ENCODE assay signal across 21 cellular contexts in genomic region chr9:89810434-89810833, GRCh38.
DNase-seq lines count a peak whose midpoint lies in the region; FAIRE-seq and TF ChIP-seq lines count a peak whose summit lies in the region.
"Had no signal": no experiment of that assay in that cellular context is flagged by ENCODE, and none has a peak within 500 bp of the region (broad histone marks: within the 10 kb centered on the region; RNA-seq: fewer than 3 reads in every experiment).

No MANE protein-coding gene starts in this region.

- H3K14ac ChIP-seq in mesenchymal stem cell (ENCODE audit: low read length in 2 of 2): no peak overlapping the region

- no peak overlapping the region for H2BK15ac ChIP-seq in mesenchymal stem cell (ENCODE audit: low read depth, poor library complexity, severe bottlenecking)

- H3K4ac ChIP-seq in mesenchymal stem cell (ENCODE audit: low read depth in 1 of 2, low read length in 2 of 2): no peak overlapping the region

- H3K23ac ChIP-seq in mesenchymal stem cell (ENCODE audit: low read length in 2 of 2): no peak overlapping the region

- H3K4me3 ChIP-seq in astrocyte (ENCODE audit: insufficient read depth, low read depth, low read length) (no peak overlapping the region), mesenchymal stem cell (ENCODE audit: insufficient read depth in 1 of 2, low read depth in 1 of 2, low read length in 2 of 2) (no peak overlapping the region)
- H3K4me3 ChIP-seq: gastroesophageal sphincter, GM12878, mucosa of descending colon had no signal

- H3K18ac ChIP-seq in mesenchymal stem cell (ENCODE audit: low read depth in 1 of 2, low read length in 2 of 2): no peak overlapping the region

- H3K9me3 Mint-ChIP-seq in astrocyte (ENCODE audit: unreplicated experiment): no peaks in the 10 kb centered on the region
- H3K9me3 Mint-ChIP-seq in activated naive CD8-positive, alpha-beta T cell treated with anti-CD3 and anti-CD28 coated beads for 36 hours: no peaks in the 10 kb centered on the region
- H3K9me3 Mint-ChIP-seq: immature natural killer cell had no signal

- H4K20me1 ChIP-seq in astrocyte (ENCODE audit: insufficient read depth, low read length): no peaks in the 10 kb centered on the region

- no peak for FAIRE-seq in astrocyte (lab: Jason Lieb, UNC)
- FAIRE-seq: GM12878 had no signal

- H3K4me1 Mint-ChIP-seq in astrocyte (ENCODE audit: low read depth, unreplicated experiment): peaks cover 28% of the 10 kb centered on the region
- H3K4me1 Mint-ChIP-seq in activated naive CD8-positive, alpha-beta T cell treated with anti-CD3 and anti-CD28 coated beads for 36 hours: peaks cover 25% of the 10 kb centered on the region
- H3K4me1 Mint-ChIP-seq: immature natural killer cell had no signal

- H2AFZ ChIP-seq in astrocyte (ENCODE audit: low read depth, low read length): no peak overlapping the region
- H2AFZ ChIP-seq in mesenchymal stem cell (ENCODE audit: low read depth, low read length): no peak overlapping the region

- H2BK120ac ChIP-seq in mesenchymal stem cell (ENCODE audit: low read depth, low read length): no peak overlapping the region

- peak overlapping the region; percentile 13 for H3K27ac ChIP-seq in astrocyte (ENCODE audit: low read depth, low read length)
- peak overlapping the region; percentile 64 for H3K27ac ChIP-seq in mesenchymal stem cell (ENCODE audit: low read length, poor library complexity, severe bottlenecking)
- H3K27ac ChIP-seq: gastroesophageal sphincter, KMS-11 had no signal

- no peak overlapping the region for H3K4me3 Mint-ChIP-seq in astrocyte (ENCODE audit: unreplicated experiment)
- no peak overlapping the region for H3K4me3 Mint-ChIP-seq in activated naive CD8-positive, alpha-beta T cell treated with anti-CD3 and anti-CD28 coated beads for 36 hours
- H3K4me3 Mint-ChIP-seq: B cell, immature natural killer cell had no signal

- H3K27me3 ChIP-seq in astrocyte (ENCODE audit: insufficient read depth, low read length) (no peaks in the 10 kb centered on the region), mesenchymal stem cell (ENCODE audit: control insufficient read depth in 1 of 2, insufficient read depth in 1 of 2, low read length in 2 of 2) (peaks cover 0 to 38% of the 10 kb centered on the region in 2 experiments)

- no peak overlapping the region for H3K27ac Mint-ChIP-seq in astrocyte (ENCODE audit: unreplicated experiment)
- H3K27ac Mint-ChIP-seq in activated naive CD8-positive, alpha-beta T cell treated with anti-CD3 and anti-CD28 coated beads for 36 hours: no peak overlapping the region
- H3K27ac Mint-ChIP-seq: B cell, immature natural killer cell, progenitor cell of endocrine pancreas had no signal

- no peak overlapping the region for H2AK5ac ChIP-seq in mesenchymal stem cell (ENCODE audit: low read length, severe bottlenecking)

- no peaks in the 10 kb centered on the region for H3K36me3 Mint-ChIP-seq in astrocyte (ENCODE audit: low read depth, unreplicated experiment)
- no peaks in the 10 kb centered on the region for H3K36me3 Mint-ChIP-seq in activated naive CD8-positive, alpha-beta T cell treated with anti-CD3 and anti-CD28 coated beads for 36 hours
- H3K36me3 Mint-ChIP-seq: immature natural killer cell had no signal

- H3K79me2 ChIP-seq in astrocyte (ENCODE audit: insufficient read depth, low read length): no peaks in the 10 kb centered on the region

- TF ChIP-seq CTCF in astrocyte (IDR thresholded peaks at IDR 0.05; ENCODE audit: insufficient read depth, low read depth, low read length) (no peak), GM20000 (IDR thresholded peaks at IDR 0.05; ENCODE audit: extremely low read depth, missing control alignments) (no peak)

- H3K4me2 ChIP-seq in astrocyte (ENCODE audit: low read length) (peak overlapping the region; percentile 34), mesenchymal stem cell (ENCODE audit: low read length, poor library complexity, severe bottlenecking) (peak overlapping the region; percentile 12)
- H3K4me2 ChIP-seq: KMS-11 had no signal

- H3K9ac ChIP-seq in astrocyte (ENCODE audit: low read length): no peak overlapping the region
- no peak overlapping the region for H3K9ac ChIP-seq in mesenchymal stem cell (ENCODE audit: low read length)
- H3K9ac ChIP-seq: KMS-11 had no signal

- no peak overlapping the region for H4K91ac ChIP-seq in mesenchymal stem cell (ENCODE audit: low read length)

- H3K9me3 ChIP-seq in astrocyte (ENCODE audit: insufficient read depth, low read depth, low read length): no peaks in the 10 kb centered on the region
- H3K9me3 ChIP-seq in mesenchymal stem cell (ENCODE audit: control insufficient read depth, low read length): no peaks in the 10 kb centered on the region
- H3K9me3 ChIP-seq: gastroesophageal sphincter, mucosa of descending colon had no signal

- DNase-seq in Ammon's horn (ENCODE audit: low spot score) (peak; percentile 1), M059J (ENCODE audit: low read depth) (peak; percentile 35), astrocyte (ENCODE audit: low read depth) (peak; percentile 16), mesenchymal stem cell (peak; percentile 15), GM20000 (ENCODE audit: low spot score) (no peak), NCI-H2227 (lab: John Stamatoyannopoulos, UW; ENCODE audit: unreplicated experiment) (no peak)
- DNase-seq in stimulated activated CD4-positive, alpha-beta T cell treated with anti-CD3 and anti-CD28 coated beads, Interleukin-4, amount 100 ng/mL, for 24 hours: no peak
- no peak for DNase-seq in activated naive CD8-positive, alpha-beta T cell treated with anti-CD3 and anti-CD28 coated beads for 36 hours
- DNase-seq: EL; immature natural killer cell; mucosa of descending colon; NCI-H1930; PC-3; stimulated activated CD4-positive, alpha-beta T cell treated with anti-CD3 and anti-CD28 coated beads, Interleukin-15, amount 100 ng/mL, for 24 hours; substantia nigra; SW 1271 had no signal

- H2BK12ac ChIP-seq in mesenchymal stem cell (ENCODE audit: low read length in 2 of 2): no peak overlapping the region

- no peaks in the 10 kb centered on the region for H3K36me3 ChIP-seq in astrocyte (ENCODE audit: insufficient read depth, low read length)
- H3K36me3 ChIP-seq in mesenchymal stem cell (ENCODE audit: control insufficient read depth in 1 of 2, insufficient read depth in 2 of 2, low read depth in 1 of 2, low read length in 2 of 2): no peaks in the 10 kb centered on the region
- H3K36me3 ChIP-seq: gastroesophageal sphincter had no signal

- H3K79me1 ChIP-seq in mesenchymal stem cell (replicated peaks; ENCODE audit: low read length, poor library complexity, severe bottlenecking): no peaks in the 10 kb centered on the region

- peaks cover 33% of the 10 kb centered on the region for H3K27me3 Mint-ChIP-seq in astrocyte (ENCODE audit: low read depth, unreplicated experiment)
- peaks cover 32% of the 10 kb centered on the region for H3K27me3 Mint-ChIP-seq in activated naive CD8-positive, alpha-beta T cell treated with anti-CD3 and anti-CD28 coated beads for 36 hours
- H3K27me3 Mint-ChIP-seq: B cell had no signal

- H4K8ac ChIP-seq in mesenchymal stem cell (ENCODE audit: low read length): no peak overlapping the region

- WGBS in mesenchymal stem cell: 72% methylated on average over 7 of the region's 7 CpGs

- H3K4me1 ChIP-seq in astrocyte (ENCODE audit: insufficient read depth, low read length) (peaks cover 49% of the 10 kb centered on the region), mesenchymal stem cell (ENCODE audit: control insufficient read depth, insufficient read depth, low read depth, low read length) (peaks cover 52% of the 10 kb centered on the region)
- H3K4me1 ChIP-seq: gastroesophageal sphincter had no signal

- H2BK5ac ChIP-seq in mesenchymal stem cell (ENCODE audit: low read depth, low read length, poor library complexity, severe bottlenecking): no peak overlapping the region

Comparison
In these comparisons a context has a peak if more than half of its experiments do, and no peak if none do; other contexts are left out.
1. DNase-seq: peak in Ammon's horn (single experiment), M059J (single experiment), astrocyte (single experiment) and mesenchymal stem cell (single experiment); none in stimulated activated CD4-positive, alpha-beta T cell treated with anti-CD3 and anti-CD28 coated beads, Interleukin-4, amount 100 ng/mL, for 24 hours (single experiment), GM20000 (single experiment), activated naive CD8-positive, alpha-beta T cell treated with anti-CD3 and anti-CD28 coated beads for 36 hours (single experiment) and NCI-H2227 (single experiment).